Comparison of ENCODE assay signal across 9 cellular contexts in genomic region chr1:15352122-15352957, GRCh38. TPM values are rescaled to one million over a fixed set of nuclear protein-coding genes. Genes with fewer than 3 reads are reported as not detected.
DNase-seq lines count a peak whose midpoint lies in the region; ATAC-seq, FAIRE-seq and TF ChIP-seq lines count a peak whose summit lies in the region.
"Had no signal": no experiment of that assay in that cellular context is flagged by ENCODE, and none has a peak within 500 bp of the region (broad histone marks: within the 10 kb centered on the region; RNA-seq: fewer than 3 reads in every experiment).

No MANE protein-coding gene starts in this region.

- no peak for TF ChIP-seq RAD21 in HepG2 (CRISPR knock-in tag; IDR thresholded peaks at IDR 0.05)

- no peak overlapping the region for H3K9ac ChIP-seq in HepG2 (ENCODE audit: insufficient read depth, low read depth, low read length)

- no peak overlapping the region for H2AFZ ChIP-seq in HepG2 (ENCODE audit: low read length)

- POLR2A ChIA-PET in HepG2 (lab: Yijun Ruan, JAX): no interaction called here

- TF ChIP-seq CTCF in HepG2 (CRISPR knock-in tag; IDR thresholded peaks at IDR 0.05): no peak
- TF ChIP-seq CTCF in transverse colon (IDR thresholded peaks at IDR 0.05): no peak

- peaks cover 32% of the 10 kb centered on the region for H3K4me1 Mint-ChIP-seq in activated naive CD4-positive, alpha-beta T cell treated with anti-CD3 and anti-CD28 coated beads, Interleukin-2, amount 10 ng/mL, durations not matched to agents 7 days and 5 days

- no peak overlapping the region for H3K4me3 ChIP-seq in HepG2 (replicated peaks in 1 of 3; ENCODE audit: insufficient read depth in 1 of 3, low read depth in 2 of 3, low read length in 3 of 3)
- H3K4me3 ChIP-seq in transverse colon: no peak overlapping the region

- H3K27ac ChIP-seq in HepG2 (ENCODE audit: extremely low read length, insufficient read depth, low read length): no peak overlapping the region
- peak overlapping the region; percentile 71 to 83 (median 76) for H3K27ac ChIP-seq in transverse colon

- no peaks in the 10 kb centered on the region for H3K9me3 ChIP-seq in HepG2 (ENCODE audit: low read length)
- H3K9me3 ChIP-seq in transverse colon: no peaks in the 10 kb centered on the region

- ATAC-seq in HepG2: no peak
- ATAC-seq in HG03025 (IDR thresholded peaks at IDR 0.05; ENCODE audit: low FRiP score, unreplicated experiment): no peak
- ATAC-seq: naive thymus-derived CD8-positive, alpha-beta T cell had no signal

- no peaks in the 10 kb centered on the region for H3K36me3 ChIP-seq in HepG2 (replicated peaks in 1 of 2; ENCODE audit: control insufficient read depth in 1 of 2, insufficient read depth in 2 of 2, low read length in 2 of 2)
- no peaks in the 10 kb centered on the region for H3K36me3 ChIP-seq in transverse colon

- no peaks in the 10 kb centered on the region for H3K9me3 Mint-ChIP-seq in activated naive CD4-positive, alpha-beta T cell treated with anti-CD3 and anti-CD28 coated beads, Interleukin-2, amount 10 ng/mL, durations not matched to agents 7 days and 5 days

- TF ChIP-seq EP300 in HepG2 (IDR thresholded peaks at IDR 0.05; ENCODE audit: low read depth in 2 of 2, low read length in 2 of 2) (no peak), HepG2 (CRISPR knock-in tag; IDR thresholded peaks at IDR 0.05; ENCODE audit: borderline replicate concordance) (no peak), transverse colon (IDR thresholded peaks at IDR 0.05; ENCODE audit: low read depth) (no peak)

- DNase-seq in GDM1 (lab: John Stamatoyannopoulos, UW) (peak; percentile 40), NCI-H460 (ENCODE audit: extremely low read depth, low read depth) (peak; percentile 90), HepG2 (ENCODE audit: low spot score) (peak; percentile 80), transverse colon (peak; percentile 53), NCI-H128 (lab: John Stamatoyannopoulos, UW; ENCODE audit: unreplicated experiment) (no peak), NCI-H1105 (lab: John Stamatoyannopoulos, UW) (no peak)
- DNase-seq in activated naive CD4-positive, alpha-beta T cell treated with anti-CD3 and anti-CD28 coated beads, Interleukin-2, amount 10 ng/mL, durations not matched to agents 7 days and 5 days: peak; percentile 39

- peaks cover 0 to 5% of the 10 kb centered on the region in 2 experiments; a peak in 1 of 5 replicates for H3K27me3 ChIP-seq in HepG2 (ENCODE audit: control insufficient read depth in 1 of 2, insufficient read depth in 2 of 2, low read length in 2 of 2)
- no peaks in the 10 kb centered on the region for H3K27me3 ChIP-seq in transverse colon

- H4K20me1 ChIP-seq in HepG2 (ENCODE audit: insufficient read depth, low read length): no peaks in the 10 kb centered on the region

- in situ Hi-C loops in HepG2 (cut with HindIII; ENCODE audit: extremely low pct_ligation_motif_present, low pct_unique_long_range_greater_than_20kb) (no loop called here), transverse colon (cut with MboI; ENCODE audit: low pct_ligation_motif_present in 1 of 4, low pct_unique_long_range_greater_than_20kb in 1 of 4, low sequenced_read_pairs in 3 of 4) (no loop called here)

- CTCF ChIA-PET in activated naive CD4-positive, alpha-beta T cell treated with anti-CD3 and anti-CD28 coated beads, Interleukin-2, amount 10 ng/mL, durations not matched to agents 7 days and 5 days (lab: Charles Lee): no interaction called here
- CTCF ChIA-PET in HepG2 (lab: Yijun Ruan, JAX; ENCODE audit: low intra/inter-chr PET ratio, low total read pairs): no interaction called here

- no TSS peak for BruUV-seq in HepG2 (replicated peaks; lab: Mats Ljungman, UMichigan)

- H3K27me3 Mint-ChIP-seq in activated naive CD4-positive, alpha-beta T cell treated with anti-CD3 and anti-CD28 coated beads, Interleukin-2, amount 10 ng/mL, durations not matched to agents 7 days and 5 days: peaks cover 44% of the 10 kb centered on the region

- H3K36me3 Mint-ChIP-seq in activated naive CD4-positive, alpha-beta T cell treated with anti-CD3 and anti-CD28 coated beads, Interleukin-2, amount 10 ng/mL, durations not matched to agents 7 days and 5 days: no peaks in the 10 kb centered on the region
- H3K36me3 Mint-ChIP-seq: naive thymus-derived CD8-positive, alpha-beta T cell had no signal

- TF ChIP-seq POLR2A in HepG2 (IDR thresholded peaks at IDR 0.05; ENCODE audit: insufficient read depth in 1 of 2, low read depth in 2 of 2, low read length in 2 of 2) (no peak), transverse colon (IDR thresholded peaks at IDR 0.05) (no peak)

- H3K27ac Mint-ChIP-seq in activated naive CD4-positive, alpha-beta T cell treated with anti-CD3 and anti-CD28 coated beads, Interleukin-2, amount 10 ng/mL, durations not matched to agents 7 days and 5 days: no peak overlapping the region

- peaks cover 70% of the 10 kb centered on the region for H3K4me1 ChIP-seq in HepG2 (ENCODE audit: insufficient read depth, low read length)
- peaks cover 5 to 31% (median 25%) of the 10 kb centered on the region in 4 donors for H3K4me1 ChIP-seq in transverse colon

- intact Hi-C loops in HepG2 (cut with micrococcal nuclease; ENCODE audit: unreplicated experiment): no loop called here
- intact Hi-C loops in transverse colon (cut with DNase I; ENCODE audit: low total_unique reads): no loop called here

- FAIRE-seq in HepG2 (lab: Jason Lieb, UNC): peak; percentile 23

- WGBS in HepG2 (ENCODE audit: low lambda C conversion rate): 42% methylated on average over 12 of the region's 12 CpGs
- 59 to 77% methylated on average over 6 to 12 of the region's 12 CpGs for WGBS in transverse colon (ENCODE audit: low coverage in 1 of 2), 2 donors

- H3K4me3 Mint-ChIP-seq in activated naive CD4-positive, alpha-beta T cell treated with anti-CD3 and anti-CD28 coated beads, Interleukin-2, amount 10 ng/mL, durations not matched to agents 7 days and 5 days: no peak overlapping the region

- no peak overlapping the region for H3K4me2 ChIP-seq in HepG2 (ENCODE audit: low read depth, low read length)

- no peaks in the 10 kb centered on the region for H3K79me2 ChIP-seq in HepG2 (ENCODE audit: insufficient read depth, low read length)

TF ChIP-seq in HepG2, 621 proteins besides CTCF, POLR2A, EP300 and RAD21 (continues in another document):
- TF ChIP-seq ETV5 (CRISPR knock-in tag; IDR thresholded peaks at IDR 0.05; ENCODE audit: borderline replicate concordance): peak; percentile 46; the same call in 1 of the 2 replicates
- TF ChIP-seq FOSL1 (CRISPR knock-in tag; IDR thresholded peaks at IDR 0.05; ENCODE audit: borderline replicate concordance): peak; percentile 35; the same call in 1 of the 2 replicates
- peak; percentile 33; the same call in 1 of the 2 replicates for TF ChIP-seq YEATS2 (CRISPR knock-in tag; IDR thresholded peaks at IDR 0.05; ENCODE audit: borderline replicate concordance)
- TF ChIP-seq FOSL2 (CRISPR knock-in tag; IDR thresholded peaks at IDR 0.05): peak; percentile 93
- no peak for TF ChIP-seq SP140L (CRISPR knock-in tag; IDR thresholded peaks at IDR 0.05; ENCODE audit: borderline replicate concordance)
- TF ChIP-seq HNRNPL (IDR thresholded peaks at IDR 0.05; ENCODE audit: low read depth, low read length): 0 out of 2 replicates have a peak, but pooled peaks have one; percentile 19
- TF ChIP-seq SIX1 (CRISPR knock-in tag; IDR thresholded peaks at IDR 0.05; ENCODE audit: borderline replicate concordance): peak; percentile 42; the same call in 1 of the 2 replicates
- TF ChIP-seq BHLHE40 (IDR thresholded peaks at IDR 0.05; ENCODE audit: low read length): peak; percentile 78

RNA-seq across cellular contexts. Expression of gene EFHD2, which starts 57.3 kb away (rescaled TPM):
- 212 and 236 TPM in 2 replicates for total RNA-seq in NCI-H460 (2014; rRNA removed; shearing (Covaris generic))
- 363 and 455 TPM in 2 replicates for polyA plus RNA-seq in NCI-H460 (2014; cell fraction: nucleus; rRNA removed)
- total RNA-seq in HepG2 (2016; rRNA removed; fragmentation: Illumina TruSeq; extraction: Trizol) (9.9 and 12.7 TPM in 2 replicates), transverse colon (100 to 1,000 TPM in 3 of 4 donors, 10 to 100 TPM in 1; 88.0 to 188 (median 174) TPM)
- 3.5 and 3.8 TPM in 2 replicates for total RNA-seq in HepG2 (2016; cell fraction: cytosol; rRNA removed; fragmentation: Illumina TruSeq; extraction: Trizol; ENCODE audit: low read depth)
- total RNA-seq in HepG2 (2016; cell fraction: insoluble cytoplasmic fraction; rRNA removed; fragmentation: Illumina TruSeq; extraction: Trizol): 10.0 and 12.8 TPM in 2 replicates
- total RNA-seq in HepG2 (2016; cell fraction: membrane; rRNA removed; fragmentation: Illumina TruSeq; extraction: Trizol): 10.3 and 10.6 TPM in 2 replicates
- 5.1 and 5.7 TPM in 2 replicates for total RNA-seq in HepG2 (2016; cell fraction: nucleus; rRNA removed; fragmentation: Illumina TruSeq; extraction: Trizol)
- 9.4 and 10.9 TPM in 2 replicates for polyA plus RNA-seq in HepG2 (2011; rRNA removed)
- polyA plus RNA-seq in HepG2 (2011; cell fraction: cytosol; rRNA removed): 9.0 and 11.9 TPM in 2 replicates
- polyA plus RNA-seq in HepG2 (2011; cell fraction: nucleus; rRNA removed): 16.4 and 20.1 TPM in 2 replicates
- 13.1 and 13.3 TPM in 2 replicates for polyA plus RNA-seq in HepG2 (2012)
- 5.6 and 6.2 TPM in 2 replicates for polyA plus RNA-seq in HepG2 (2016; cell fraction: cytosol; fragmentation: Illumina TruSeq; extraction: Trizol; ENCODE audit: low read depth)
- polyA plus RNA-seq in HepG2 (2016; cell fraction: insoluble cytoplasmic fraction; fragmentation: Illumina TruSeq; extraction: Trizol; ENCODE audit: low read depth): 16.6 and 21.1 TPM in 2 replicates
- polyA plus RNA-seq in HepG2 (2016; cell fraction: membrane; fragmentation: Illumina TruSeq; extraction: Trizol; ENCODE audit: low read depth): 11.7 and 12.3 TPM in 2 replicates
- 13.8 and 16.7 TPM in 2 replicates for polyA plus RNA-seq in HepG2 (2016; cell fraction: nucleus; fragmentation: Illumina TruSeq; extraction: Trizol; ENCODE audit: insufficient read depth, low read depth)
- polyA minus RNA-seq in HepG2 (2011; rRNA and poly(A)+ RNA removed; ENCODE audit: low replicate concordance): 7.2 and 33.1 TPM in 2 replicates
- polyA minus RNA-seq in HepG2 (2011; cell fraction: cytosol; rRNA and poly(A)+ RNA removed): 5.6 and 6.2 TPM in 2 replicates
- 2.6 and 3.4 TPM in 2 replicates for polyA minus RNA-seq in HepG2 (2011; cell fraction: nucleus; rRNA and poly(A)+ RNA removed)

Comparison
In these comparisons a context has a peak if more than half of its experiments do, and no peak if none do; other contexts are left out.
1. DNase-seq: peak in GDM1 (single experiment), NCI-H460 (single experiment), activated naive CD4-positive, alpha-beta T cell treated with anti-CD3 and anti-CD28 coated beads, Interleukin-2, amount 10 ng/mL, durations not matched to agents 7 days and 5 days (single experiment), HepG2 (single experiment) and transverse colon (single experiment); none in NCI-H128 (single experiment) and NCI-H1105 (single experiment).
2. RNA of gene EFHD2, which starts 57.3 kb away (total RNA-seq): 212 to 236 TPM in NCI-H460 and 88.0 to 188 TPM in transverse colon; 3.5 to 12.8 TPM in HepG2; every median in the first group is over 4 times any median in the second.